Comparison of ENCODE assay signal across 1 cellular context in the genomic region with DNA sequence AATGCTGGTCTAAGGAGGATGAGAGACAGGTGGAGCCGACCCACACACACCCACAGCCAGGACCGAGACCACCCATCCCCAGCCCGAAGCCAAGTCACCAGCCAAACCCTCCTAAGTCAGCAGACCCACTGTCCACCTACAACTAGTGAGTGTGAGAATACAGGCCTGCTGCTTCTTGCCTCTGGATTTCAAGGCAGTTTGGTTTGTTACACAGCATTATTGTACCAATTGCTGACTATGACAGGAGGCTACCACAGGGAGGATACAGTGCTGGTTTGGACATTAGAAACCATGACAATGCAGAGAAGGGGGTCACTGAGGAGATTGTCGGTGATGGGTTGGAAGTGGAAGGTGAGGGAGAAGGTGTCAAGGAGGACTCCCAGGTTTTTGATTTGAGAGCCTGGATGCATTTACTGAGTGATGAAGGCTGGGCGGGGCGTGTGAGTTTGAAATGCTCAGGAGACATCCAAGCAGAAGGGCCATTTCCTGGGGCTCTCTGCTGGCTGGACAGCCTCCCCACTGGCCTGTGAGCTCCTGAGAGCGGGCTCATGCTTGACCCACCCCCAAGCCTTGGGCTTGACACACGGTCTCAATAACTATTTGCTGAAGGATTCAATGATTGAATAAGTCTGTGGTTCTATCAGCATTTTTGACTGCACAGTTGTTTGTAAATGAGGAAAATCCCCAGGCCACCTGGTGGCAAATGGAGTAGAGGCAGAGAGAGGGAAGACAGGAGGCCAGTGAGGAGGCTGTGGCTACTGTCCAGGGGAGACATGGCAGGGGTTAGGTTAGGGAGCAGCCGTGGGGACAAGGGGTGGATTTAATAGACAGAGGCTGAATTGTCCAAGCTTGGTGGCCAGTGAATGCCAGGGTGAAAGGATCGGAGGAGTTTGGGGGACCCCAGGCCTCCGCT.
TF ChIP-seq lines count a peak whose summit lies in the region.

No MANE protein-coding gene starts in this region.

TF ChIP-seq in GM12878, 131 proteins besides CTCF, POLR2A, EP300 and RAD21:
- TF ChIP-seq POU2F2 (IDR thresholded peaks at IDR 0.05; ENCODE audit: borderline replicate concordance, low read depth, low read length) (no peak), MEF2A (IDR thresholded peaks at IDR 0.05; ENCODE audit: insufficient read depth, low read depth, low read length) (no peak), MTA3 (IDR thresholded peaks at IDR 0.05; ENCODE audit: borderline replicate concordance, low read length) (0 out of 2 replicates have a peak, but pooled peaks have one; percentile 26)
- TF ChIP-seq, protein P1, sequence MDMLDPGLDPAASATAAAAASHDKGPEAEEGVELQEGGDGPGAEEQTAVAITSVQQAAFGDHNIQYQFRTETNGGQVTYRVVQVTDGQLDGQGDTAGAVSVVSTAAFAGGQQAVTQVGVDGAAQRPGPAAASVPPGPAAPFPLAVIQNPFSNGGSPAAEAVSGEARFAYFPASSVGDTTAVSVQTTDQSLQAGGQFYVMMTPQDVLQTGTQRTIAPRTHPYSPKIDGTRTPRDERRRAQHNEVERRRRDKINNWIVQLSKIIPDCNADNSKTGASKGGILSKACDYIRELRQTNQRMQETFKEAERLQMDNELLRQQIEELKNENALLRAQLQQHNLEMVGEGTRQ (IDR thresholded peaks at IDR 0.05; ENCODE audit: borderline replicate concordance, low read depth, low read length) = no peak
